8 cellular contexts compared by ENCODE assay signal in genomic region chr3:185943363-185944106, GRCh38. TPM values are rescaled to one million over a fixed set of nuclear protein-coding genes. Genes with fewer than 3 reads are reported as not detected.
DNase-seq lines count a peak whose midpoint lies in the region; ATAC-seq and TF ChIP-seq lines count a peak whose summit lies in the region.

No MANE protein-coding gene starts in this region.

- no peak overlapping the region for H3K4me3 ChIP-seq in CD8-positive, alpha-beta T cell (ENCODE audit: low read depth, low read length)

- no peak overlapping the region for H3K27ac ChIP-seq in CD8-positive, alpha-beta T cell (ENCODE audit: low read depth, low read length)

- CTCF ChIA-PET in CD8-positive, alpha-beta T cell (lab: Charles Lee), result interaction anchor here (0.6 to 4.0 kb wide), 27 partner anchors 10 to 1122 kb away, joined by 3 to 67 read pairs (median 6); partner anchors contain the start of gene DNAJB11
- CTCF ChIA-PET in activated CD8-positive, alpha-beta T cell treated with anti-CD3 and anti-CD28 coated beads, Interleukin-2, amount 10 ng/mL, durations not matched to agents 7 days and 5 days (lab: Charles Lee), result interaction anchor here (0.5 to 4.1 kb wide), 75 partner anchors 8 to 906 kb away, joined by 3 to 123 read pairs (median 5); partner anchors contain the start of genes CRYGS, DNAJB11, SENP2 and TBCCD1

- H3K4me1 ChIP-seq in CD8-positive, alpha-beta T cell (ENCODE audit: insufficient read depth, low read length), result peaks cover 8% of the 10 kb centered on the region

- no peaks in the 10 kb centered on the region for H3K9me3 ChIP-seq in CD8-positive, alpha-beta T cell (ENCODE audit: low read length)

- intact Hi-C loops in CD8-positive, alpha-beta T cell (cut with DNase I, micrococcal nuclease), result loop anchor here (2.0 to 10.0 kb wide), 3 partner anchors 159 to 1929 kb away; partner anchors contain the start of genes ABCC5 (in 1 of the 2) and TBCCD1 (in 1 of the 2)

- peak; percentile 100 for ATAC-seq in CD8-positive, alpha-beta T cell
- ATAC-seq in GM19452 (IDR thresholded peaks at IDR 0.05; ENCODE audit: unreplicated experiment) (peak; percentile 91), HG03521 (IDR thresholded peaks at IDR 0.05; ENCODE audit: unreplicated experiment) (peak; percentile 84), memory B cell (ENCODE audit: low read depth) (peak; percentile 95)
- ATAC-seq in activated CD8-positive, alpha-beta T cell treated with anti-CD3 and anti-CD28 coated beads, Interleukin-2, amount 10 ng/mL, durations not matched to agents 7 days and 5 days, result peak; percentile 95

- H3K36me3 ChIP-seq in CD8-positive, alpha-beta T cell (ENCODE audit: insufficient read depth, low read length), result no peaks in the 10 kb centered on the region

- POLR2A ChIA-PET in CD8-positive, alpha-beta T cell (lab: Charles Lee), result interaction anchor here (0.6 to 1.7 kb wide), 6 partner anchors 11 to 840 kb away, joined by 3 to 10 read pairs (median 4); partner anchors contain the start of gene EIF4A2
- POLR2A ChIA-PET in activated CD8-positive, alpha-beta T cell treated with anti-CD3 and anti-CD28 coated beads, Interleukin-2, amount 10 ng/mL, durations not matched to agents 7 days and 5 days (lab: Charles Lee), result interaction anchor here (0.9 to 1.7 kb wide), 7 partner anchors 9 to 840 kb away, joined by 3 to 10 read pairs (median 4); partner anchors contain the start of genes DNAJB11 and EIF4A2

- peak overlapping the region; percentile 61 for H3K4me3 Mint-ChIP-seq in CD8-positive, alpha-beta T cell
- peak overlapping the region; percentile 26 for H3K4me3 Mint-ChIP-seq in activated CD8-positive, alpha-beta T cell treated with anti-CD3 and anti-CD28 coated beads, Interleukin-2, amount 10 ng/mL, durations not matched to agents 7 days and 5 days
- peak overlapping the region; percentile 76 for H3K4me3 Mint-ChIP-seq in memory B cell

- H3K27me3 ChIP-seq in CD8-positive, alpha-beta T cell (ENCODE audit: insufficient read depth, low read length), result no peaks in the 10 kb centered on the region

- peak overlapping the region; percentile 72 for H3K27ac Mint-ChIP-seq in CD8-positive, alpha-beta T cell
- H3K27ac Mint-ChIP-seq in activated CD8-positive, alpha-beta T cell treated with anti-CD3 and anti-CD28 coated beads, Interleukin-2, amount 10 ng/mL, durations not matched to agents 7 days and 5 days, result peak overlapping the region; percentile 47
- H3K27ac Mint-ChIP-seq in memory B cell, result no peak overlapping the region

- peak; percentile 98 for TF ChIP-seq CTCF in CD8-positive, alpha-beta T cell (IDR thresholded peaks at IDR 0.05)

- peaks cover 12% of the 10 kb centered on the region for H3K4me1 Mint-ChIP-seq in CD8-positive, alpha-beta T cell (ENCODE audit: low read depth)
- H3K4me1 Mint-ChIP-seq in activated CD8-positive, alpha-beta T cell treated with anti-CD3 and anti-CD28 coated beads, Interleukin-2, amount 10 ng/mL, durations not matched to agents 7 days and 5 days (ENCODE audit: low read depth), result peaks cover 18% of the 10 kb centered on the region
- peaks cover 7% of the 10 kb centered on the region for H3K4me1 Mint-ChIP-seq in memory B cell

- H3K9me3 Mint-ChIP-seq in CD8-positive, alpha-beta T cell, result no peaks in the 10 kb centered on the region
- H3K9me3 Mint-ChIP-seq in activated CD8-positive, alpha-beta T cell treated with anti-CD3 and anti-CD28 coated beads, Interleukin-2, amount 10 ng/mL, durations not matched to agents 7 days and 5 days (ENCODE audit: insufficient read depth), result no peaks in the 10 kb centered on the region
- no peaks in the 10 kb centered on the region for H3K9me3 Mint-ChIP-seq in memory B cell

- DNase-seq in CD8-positive, alpha-beta T cell, result peak; percentile 70 to 90 (median 81)
- peak; percentile 85 for DNase-seq in NCI-H774 (lab: John Stamatoyannopoulos, UW)
- DNase-seq in activated CD8-positive, alpha-beta T cell treated with anti-CD3 and anti-CD28 coated beads, Interleukin-2, amount 10 ng/mL, durations not matched to agents 7 days and 5 days, result peak; percentile 91
- peak; percentile 76 for DNase-seq in effector CD8-positive, alpha-beta T cell (lab: John Stamatoyannopoulos, UW)
- peak; percentile 86 for DNase-seq in memory B cell (ENCODE audit: low spot score in 2 of 2)
- peak; percentile 57 to 64 for DNase-seq in stimulated activated CD8-positive, alpha-beta memory T cell treated with anti-CD3 and anti-CD28 coated beads, Interleukin-15, amount 100 ng/mL, for 4 hours (ENCODE audit: low read depth in 2 of 2)

- peaks cover 2% of the 10 kb centered on the region for H3K27me3 Mint-ChIP-seq in CD8-positive, alpha-beta T cell (ENCODE audit: low read depth)
- peaks cover 16% of the 10 kb centered on the region for H3K27me3 Mint-ChIP-seq in activated CD8-positive, alpha-beta T cell treated with anti-CD3 and anti-CD28 coated beads, Interleukin-2, amount 10 ng/mL, durations not matched to agents 7 days and 5 days (ENCODE audit: low read depth)
- peaks cover 3% of the 10 kb centered on the region for H3K27me3 Mint-ChIP-seq in memory B cell

- H3K36me3 Mint-ChIP-seq in CD8-positive, alpha-beta T cell, result no peaks in the 10 kb centered on the region
- no peaks in the 10 kb centered on the region for H3K36me3 Mint-ChIP-seq in activated CD8-positive, alpha-beta T cell treated with anti-CD3 and anti-CD28 coated beads, Interleukin-2, amount 10 ng/mL, durations not matched to agents 7 days and 5 days (ENCODE audit: low read depth)
- H3K36me3 Mint-ChIP-seq in memory B cell, result no peaks in the 10 kb centered on the region

RNA-seq across cellular contexts. Expression of gene TRA2B, which starts 5.7 kb away (rescaled TPM):
- total RNA-seq in CD8-positive, alpha-beta T cell, result 100 to 1,000 TPM; 455 to 472 TPM
- total RNA-seq in activated CD8-positive, alpha-beta T cell treated with anti-CD3 and anti-CD28 coated beads, Interleukin-2, amount 10 ng/mL, durations not matched to agents 7 days and 5 days, result 100 to 1,000 TPM; 271 to 277 TPM

Comparison
In these comparisons a context has a peak if more than half of its experiments do, and no peak if none do; other contexts are left out.
1. H3K4me3 Mint-ChIP-seq: peak in every context shown above with its lines; median percentile 76 in memory B cell; 61 in CD8-positive, alpha-beta T cell; 26 in activated CD8-positive, alpha-beta T cell treated with anti-CD3 and anti-CD28 coated beads, Interleukin-2, amount 10 ng/mL, durations not matched to agents 7 days and 5 days.